ENCODE assay signal across 1 cellular context in the genomic region with DNA sequence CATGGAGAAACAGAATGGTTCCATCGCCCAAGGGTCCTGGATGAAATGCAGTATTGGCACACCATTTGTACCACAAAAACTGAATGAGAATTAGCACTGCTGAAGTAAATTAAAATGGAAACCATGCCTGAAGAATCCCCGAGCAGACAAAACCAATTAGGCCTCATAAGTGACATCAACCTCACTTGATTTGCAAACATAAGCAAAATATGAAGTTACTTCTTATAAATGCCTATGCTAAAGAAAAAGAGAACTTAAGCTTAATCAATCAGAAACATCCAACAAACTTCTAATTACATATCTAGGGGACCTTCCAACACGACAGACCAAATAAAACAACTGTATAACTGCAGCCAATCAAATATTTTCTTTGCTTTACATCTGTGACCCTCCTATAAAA.
TF ChIP-seq lines count a peak whose summit lies in the region.

No MANE protein-coding gene starts in this region.

TF ChIP-seq in HepG2, 621 proteins besides CTCF, POLR2A, EP300 and RAD21:
- peak; percentile 57 for TF ChIP-seq MAFF (IDR thresholded peaks at IDR 0.05; ENCODE audit: low read depth, low read length)
- TF ChIP-seq HOXA3 (CRISPR knock-in tag; IDR thresholded peaks at IDR 0.05) = no peak
- TF ChIP-seq MAFK (conservative IDR thresholded peaks at IDR 0.05 in 1 of 2, IDR thresholded peaks at IDR 0.05 in 1 of 2; ENCODE audit: low read length in 2 of 2) = peak; percentile 33 to 75; a peak in 3 of 4 replicates
